8 cellular contexts compared by ENCODE assay signal in genomic region chr4:7043521-7044414, GRCh38. TPM values are rescaled to one million over a fixed set of nuclear protein-coding genes. Genes with fewer than 3 reads are reported as not detected.
DNase-seq lines count a peak whose midpoint lies in the region; ATAC-seq and TF ChIP-seq lines count a peak whose summit lies in the region.

No MANE protein-coding gene starts in this region.

- H3K9me3 ChIP-seq in Panc1 (ENCODE audit: control insufficient read depth, insufficient read depth, low read depth, low read length) (no peaks in the 10 kb centered on the region), parathyroid adenoma (ENCODE audit: control insufficient read depth, low read length) (no peaks in the 10 kb centered on the region)

- POLR2A ChIA-PET in Panc1 (lab: Charles Lee), result no interaction called here

- H2AFZ ChIP-seq in parathyroid adenoma, result peak overlapping the region; percentile 75

- H3K36me3 ChIP-seq in Panc1 (ENCODE audit: control insufficient read depth, insufficient read depth, low read length), result no peaks in the 10 kb centered on the region
- no peaks in the 10 kb centered on the region for H3K36me3 ChIP-seq in parathyroid adenoma (ENCODE audit: control insufficient read depth, insufficient read depth, low read length)

- CTCF ChIA-PET in Panc1 (lab: Charles Lee), result interaction anchor here (0.6 kb wide), 1 partner anchor 38 kb away, joined by 10 read pairs; no protein-coding TSS in a partner anchor

- peak overlapping the region; percentile 84 for H3K4me2 ChIP-seq in parathyroid adenoma (ENCODE audit: low read length)

- ATAC-seq in HG02870 (IDR thresholded peaks at IDR 0.05; ENCODE audit: unreplicated experiment) (peak; percentile 12), Panc1 (peak; percentile 40)

- BruUV-seq in Panc1 (replicated peaks; lab: Mats Ljungman, UMichigan), result no TSS peak

- no peak for TF ChIP-seq CTCF in Panc1 (IDR thresholded peaks at IDR 0.05)
- TF ChIP-seq CTCF in foreskin fibroblast (IDR thresholded peaks at IDR 0.05; ENCODE audit: low read depth, low read length), result no peak
- TF ChIP-seq CTCF in parathyroid adenoma (IDR thresholded peaks at IDR 0.05), result no peak

- H3K27ac ChIP-seq in Panc1 (ENCODE audit: low read length) (peak overlapping the region; percentile 81), parathyroid adenoma (peak overlapping the region; percentile 61)

- no peaks in the 10 kb centered on the region for H3K27me3 ChIP-seq in Panc1 (ENCODE audit: control insufficient read depth, insufficient read depth, low read length)
- H3K27me3 ChIP-seq in parathyroid adenoma (ENCODE audit: control insufficient read depth, insufficient read depth, low read length), result no peaks in the 10 kb centered on the region

- in situ Hi-C loops in Panc1 (cut with HindIII; ENCODE audit: low pct_unique_long_range_greater_than_20kb, low sequenced_read_pairs), result no loop called here

- H3K4me3 ChIP-seq in Panc1 (ENCODE audit: low read depth in 2 of 2, low read length in 2 of 2), result peak overlapping the region; percentile 76 to 80
- H3K4me3 ChIP-seq in foreskin fibroblast (ENCODE audit: low read depth in 1 of 2, low read length in 2 of 2), result peak overlapping the region; percentile 83 to 95
- peak overlapping the region; percentile 81 for H3K4me3 ChIP-seq in parathyroid adenoma (ENCODE audit: low read depth, low read length)

- peak overlapping the region; percentile 46 for H3K9ac ChIP-seq in parathyroid adenoma

- intact Hi-C loops in Panc1 (cut with micrococcal nuclease; ENCODE audit: unreplicated experiment), result no loop called here

- peaks cover 43% of the 10 kb centered on the region for H3K79me2 ChIP-seq in parathyroid adenoma

- DNase-seq in NCI-H2029 (lab: John Stamatoyannopoulos, UW) (peak; percentile 12), NCI-H2029 treated with DMSO at 0.1 percent for 48 hours (lab: John Stamatoyannopoulos, UW) (no peak), Panc1 (ENCODE audit: low read depth, low spot score) (no peak), foreskin fibroblast (peak; percentile 25 to 66), inferior parietal cortex (ENCODE audit: extremely low spot score) (no peak)
- peak; percentile 35 for DNase-seq in activated T-helper 9 cell treated with anti-CD3 and anti-CD28 coated beads, Interleukin-2, amount 50 U/mL, for 16 hours (ENCODE audit: low read depth)

- peaks cover 30% of the 10 kb centered on the region for H3K4me1 ChIP-seq in Panc1 (ENCODE audit: control insufficient read depth, insufficient read depth, low read length)
- peaks cover 10% of the 10 kb centered on the region for H3K4me1 ChIP-seq in parathyroid adenoma

RNA-seq across cellular contexts. Expression of gene TADA2B, which starts 0.6 kb away (rescaled TPM):
- total RNA-seq in Panc1 (2021; ENCODE audit: unreplicated experiment), result 17.6 TPM
- 21.4 TPM for polyA plus RNA-seq in Panc1 (2012; ENCODE audit: insufficient read length)

RNA-seq across cellular contexts. Expression of gene GRPEL1, which starts 24.1 kb away (rescaled TPM):
- 46.6 TPM for total RNA-seq in Panc1 (2021; ENCODE audit: unreplicated experiment)
- polyA plus RNA-seq in Panc1 (2012; ENCODE audit: insufficient read length), result 41.8 TPM

Comparison
In these comparisons a context has a peak if more than half of its experiments do, and no peak if none do; other contexts are left out.
1. DNase-seq: peak in NCI-H2029 (single experiment), activated T-helper 9 cell treated with anti-CD3 and anti-CD28 coated beads, Interleukin-2, amount 50 U/mL, for 16 hours (single experiment) and foreskin fibroblast (2 of 2); none in NCI-H2029 treated with DMSO at 0.1 percent for 48 hours (single experiment), Panc1 (single experiment) and inferior parietal cortex (single experiment).
2. Peak in every context shown above with its lines, with median percentiles within 50 percentile points of each other: H3K4me3 ChIP-seq.